16 cellular contexts compared by ENCODE assay signal in genomic region chr2:234995332-234996007, GRCh38. TPM values are rescaled to one million over a fixed set of nuclear protein-coding genes. Genes with fewer than 3 reads are reported as not detected.
DNase-seq lines count a peak whose midpoint lies in the region; ATAC-seq, FAIRE-seq and TF ChIP-seq lines count a peak whose summit lies in the region.
"Had no signal": no experiment of that assay in that cellular context is flagged by ENCODE, and none has a peak within 500 bp of the region (broad histone marks: within the 10 kb centered on the region; RNA-seq: fewer than 3 reads in every experiment).

No MANE protein-coding gene starts in this region.

- DNase-seq in HCT116 (ENCODE audit: low read depth, low spot score) (no peak), WTC11 (ENCODE audit: low spot score) (no peak), kidney (peak; percentile 75), sciatic nerve (ENCODE audit: low spot score) (peak; percentile 70), NOMO-1 (lab: John Stamatoyannopoulos, UW; ENCODE audit: unreplicated experiment in 2 of 2) (no peak), NCI-H1436 (lab: John Stamatoyannopoulos, UW) (no peak), NCI-H82 treated with DMSO at 0.1 percent for 48 hours (lab: John Stamatoyannopoulos, UW; ENCODE audit: unreplicated experiment) (no peak)
- no peak for DNase-seq in activated CD4-positive, alpha-beta T cell treated with anti-CD3 and anti-CD28 coated beads, Interleukin-2, amount 50 U/mL, for 4 hours
- DNase-seq: activated CD4-positive, alpha-beta T cell treated with anti-CD3 and anti-CD28 coated beads, Interleukin-2, amount 50 U/mL, for 48 hours; activated effector memory CD4-positive, alpha-beta T cell treated with Interleukin-2 at 50 U/mL for 16 hours; AML-193; NCI-H1930 had no signal

- no peak overlapping the region for H2AFZ ChIP-seq in HCT116 (ENCODE audit: low read depth, low read length, poor library complexity, severe bottlenecking)

- peaks cover 12% of the 10 kb centered on the region for H3K36me3 Mint-ChIP-seq in WTC11

- no peaks in the 10 kb centered on the region for H3K27me3 ChIP-seq in HCT116 (ENCODE audit: insufficient read depth, low read length)

- intact Hi-C loops in HCT116 (cut with micrococcal nuclease) (no loop called here), kidney (cut with DNase I) (no loop called here), sciatic nerve (cut with DNase I) (no loop called here)

- TF ChIP-seq POLR2A in HCT116 (IDR thresholded peaks at IDR 0.05; ENCODE audit: borderline replicate concordance, extremely low read depth, insufficient read depth, insufficient read length), result no peak

- H3K4me2 ChIP-seq in HCT116 (ENCODE audit: low read length), result peak overlapping the region; percentile 35; the same call in 1 of the 2 replicates

- H3K9me3 ChIP-seq in HCT116 (ENCODE audit: control insufficient read depth in 1 of 2, insufficient read depth in 1 of 2, low read depth in 1 of 2, low read length in 2 of 2) (no peaks in the 10 kb centered on the region), kidney (ENCODE audit: control insufficient read depth in 1 of 2, low read length in 2 of 2) (no peaks in the 10 kb centered on the region)

- peaks cover 33% of the 10 kb centered on the region for H3K79me2 ChIP-seq in HCT116 (ENCODE audit: insufficient read depth, low read length)

- H3K4me1 ChIP-seq in HCT116 (ENCODE audit: control insufficient read depth in 1 of 2, insufficient read depth in 2 of 2, low read length in 2 of 2) (peaks cover 12 to 34% of the 10 kb centered on the region in 2 experiments), kidney (ENCODE audit: control insufficient read depth in 1 of 2, insufficient read depth in 1 of 2, low read depth in 1 of 2, low read length in 2 of 2) (peaks cover 5 to 14% of the 10 kb centered on the region in 2 donors)

- POLR2A ChIA-PET in HCT116 (lab: Charles Lee) (no interaction called here), WTC11 (lab: Charles Lee) (interaction anchor here (1.1 kb wide), 1 partner anchor 9 kb away, joined by 3 read pairs; no protein-coding TSS in a partner anchor)

- H3K36me3 ChIP-seq in HCT116 (ENCODE audit: control insufficient read depth in 1 of 2, insufficient read depth in 2 of 2, low read length in 2 of 2) (no peaks in the 10 kb centered on the region), kidney (ENCODE audit: control insufficient read depth in 1 of 2, insufficient read depth in 2 of 2, low read length in 2 of 2) (peaks cover 0 to 3% of the 10 kb centered on the region in 2 donors)

- CTCF ChIA-PET in HCT116 (lab: Charles Lee) (no interaction called here), WTC11 (lab: Charles Lee) (interaction anchor here (1.1 to 1.4 kb wide), 3 partner anchors 12 to 114 kb away, joined by 4 read pairs; no protein-coding TSS in a partner anchor)

- FAIRE-seq in kidney (lab: Jason Lieb, UNC), result no peak
- FAIRE-seq: GM12891, GM19239, keratinocyte had no signal

- no peaks in the 10 kb centered on the region for H3K27me3 Mint-ChIP-seq in WTC11 (ENCODE audit: low read depth)

- H3K27ac Mint-ChIP-seq in WTC11, result peak overlapping the region; percentile 95
- H3K27ac Mint-ChIP-seq: IgD-negative memory B cell had no signal

- BruUV-seq in HCT116 (replicated peaks; lab: Mats Ljungman, UMichigan), result no TSS peak

- no peak overlapping the region for H3K4me3 Mint-ChIP-seq in WTC11

- no peak for TF ChIP-seq RAD21 in HCT116 (IDR thresholded peaks at IDR 0.05; ENCODE audit: low read depth)

- H3K9ac ChIP-seq in HCT116 (ENCODE audit: low read length) (no peak overlapping the region), kidney (ENCODE audit: low read length in 2 of 2) (no peak overlapping the region)

- no peaks in the 10 kb centered on the region for H3K9me2 ChIP-seq in HCT116 (ENCODE audit: insufficient read depth)

- RAD21 ChIA-PET in HCT116 (lab: Charles Lee; ENCODE audit: low non-redundant PET in 1 of 2, low total read pairs in 2 of 2, uncharacterized antibody in 2 of 2, unreplicated experiment in 2 of 2), result no interaction called here

- ATAC-seq in HCT116 (no peak), WTC11 (no peak), sciatic nerve (peak; percentile 92)

- peaks cover 69% of the 10 kb centered on the region for H3K4me1 Mint-ChIP-seq in WTC11

- H3K4me3 ChIP-seq in HCT116 (replicated peaks in 1 of 2; ENCODE audit: low read depth in 1 of 2, low read length in 2 of 2) (no peak overlapping the region), kidney (ENCODE audit: low read length in 2 of 2) (no peak overlapping the region)

- TF ChIP-seq CTCF in HCT116 (IDR thresholded peaks at IDR 0.05 in 2 of 3, conservative IDR thresholded peaks at IDR 0.05 in 1 of 3; ENCODE audit: borderline replicate concordance in 1 of 3, insufficient read depth in 1 of 3, low read depth in 2 of 3, low read length in 2 of 3) (no peak), WTC11 (IDR thresholded peaks at IDR 0.05) (no peak), kidney (IDR thresholded peaks at IDR 0.05; ENCODE audit: borderline replicate concordance, extremely low read depth, insufficient read depth) (no peak)

- no peaks in the 10 kb centered on the region for H3K9me3 Mint-ChIP-seq in WTC11
- H3K9me3 Mint-ChIP-seq: IgD-negative memory B cell had no signal

- H3K27ac ChIP-seq in HCT116 (ENCODE audit: low read depth, low read length), result no peak overlapping the region
- H3K27ac ChIP-seq in kidney (ENCODE audit: low read depth in 2 of 2, low read length in 2 of 2), result peak overlapping the region in 1 of 2 donors; percentile 34

- H4K20me1 ChIP-seq in HCT116 (ENCODE audit: insufficient read depth), result no peaks in the 10 kb centered on the region

TF ChIP-seq in HCT116, 20 proteins besides CTCF, POLR2A, EP300 and RAD21 (continues in another document):
- TF ChIP-seq EZH2phosphoT487 (IDR thresholded peaks at IDR 0.05; ENCODE audit: borderline replicate concordance), result no peak
- no peak for TF ChIP-seq ZNF274 (IDR thresholded peaks at IDR 0.05; ENCODE audit: low read depth, low read length)
- no peak for TF ChIP-seq SIN3A (IDR thresholded peaks at IDR 0.05; ENCODE audit: low read depth)
- no peak for TF ChIP-seq CEBPB (IDR thresholded peaks at IDR 0.05; ENCODE audit: low read depth)
- TF ChIP-seq SP1 (IDR thresholded peaks at IDR 0.05; ENCODE audit: low read depth), result no peak
- TF ChIP-seq MAX (IDR thresholded peaks at IDR 0.05), result no peak
- no peak for TF ChIP-seq ELF1 (IDR thresholded peaks at IDR 0.05; ENCODE audit: borderline replicate concordance, low read depth)
- TF ChIP-seq YY1 (IDR thresholded peaks at IDR 0.05; ENCODE audit: extremely low read depth, insufficient replicate concordance, low read depth, low read length), result no peak
- TF ChIP-seq ZBTB33 (IDR thresholded peaks at IDR 0.05; ENCODE audit: extremely low read depth, insufficient replicate concordance, low read length), result no peak

TF ChIP-seq in WTC11, 78 proteins besides CTCF, POLR2A, EP300 and RAD21:
- TF ChIP-seq NR2C2 (CRISPR knock-in tag; IDR thresholded peaks at IDR 0.05), result no peak
- peak; percentile 22; the same call in 1 of the 2 replicates for TF ChIP-seq GABPB1 (CRISPR knock-in tag; IDR thresholded peaks at IDR 0.05)
- TF ChIP-seq ZNF416 (CRISPR knock-in tag; IDR thresholded peaks at IDR 0.05), result no peak

RNA-seq across cellular contexts. Expression of gene SH3BP4, which starts 43.7 kb away (rescaled TPM):
- total RNA-seq in HCT116 (2021; ENCODE audit: unreplicated experiment) (32.9 TPM), WTC11 (2021) (31.1 to 44.4 TPM (median 32.6 TPM) in 3 replicates), kidney (52.9 TPM), sciatic nerve (26.7 TPM)
- polyA plus RNA-seq in HCT116 (2012), result 25.8 and 28.0 TPM in 2 replicates
- polyA plus RNA-seq in kidney (ENCODE audit: insufficient read depth, low read depth, low replicate concordance), result 20.0 TPM

Comparison
In these comparisons a context has a peak if more than half of its experiments do, and no peak if none do; other contexts are left out.
1. DNase-seq: peak in kidney (single experiment) and sciatic nerve (single experiment); none in HCT116 (single experiment), WTC11 (single experiment), NOMO-1 (0 of 2), NCI-H1436 (single experiment), NCI-H82 treated with DMSO at 0.1 percent for 48 hours (single experiment) and activated CD4-positive, alpha-beta T cell treated with anti-CD3 and anti-CD28 coated beads, Interleukin-2, amount 50 U/mL, for 4 hours (0 of 2).